In genomic region chrX:10619311-10620015, GRCh38 we compare ENCODE assay signal across 8 cellular contexts. TPM values are rescaled to one million over a fixed set of nuclear protein-coding genes. Genes with fewer than 3 reads are reported as not detected.
A peak's percentile ranks its signal among the peaks of the same experiment; 100 is the strongest.
DNase-seq lines count a peak whose midpoint lies in the region; ATAC-seq and TF ChIP-seq lines count a peak whose summit lies in the region.

No MANE protein-coding gene starts in this region.

- peak overlapping the region; percentile 91 for H3K27ac Mint-ChIP-seq in osteocyte (ENCODE audit: unreplicated experiment)

- H3K9ac ChIP-seq in OCI-LY1 (ENCODE audit: low read length) = no peak overlapping the region

- H2AFZ ChIP-seq in OCI-LY1 (ENCODE audit: low read length) = no peak overlapping the region

- no peaks in the 10 kb centered on the region for H3K79me2 ChIP-seq in OCI-LY1 (ENCODE audit: insufficient read depth, low read length)

- peaks cover 45% of the 10 kb centered on the region for H3K4me1 Mint-ChIP-seq in osteocyte (ENCODE audit: unreplicated experiment)

- no peak for ATAC-seq in GM18907 (IDR thresholded peaks at IDR 0.05; ENCODE audit: unreplicated experiment)
- no peak for ATAC-seq in GM18868 (IDR thresholded peaks at IDR 0.05; ENCODE audit: unreplicated experiment)

- no peaks in the 10 kb centered on the region for H3K27me3 Mint-ChIP-seq in osteocyte (ENCODE audit: unreplicated experiment)

- H3K27ac ChIP-seq in OCI-LY1 (ENCODE audit: low read depth, low read length, poor library complexity, severe bottlenecking) = no peak overlapping the region
- peak overlapping the region; percentile 56 to 72 for H3K27ac ChIP-seq in esophagus (ENCODE audit: low read depth in 2 of 2, low read length in 1 of 2)

- 1 to 24% methylated on average over 12 of the region's 12 CpGs for WGBS in esophagus, 2 donors

- no peaks in the 10 kb centered on the region for H4K20me1 ChIP-seq in OCI-LY1 (ENCODE audit: insufficient read depth, low read length)

- TF ChIP-seq CTCF in GM12864 (IDR thresholded peaks at IDR 0.05; ENCODE audit: low read depth, low read length, missing control alignments) (no peak), OCI-LY1 (IDR thresholded peaks at IDR 0.05; ENCODE audit: low read length) (no peak), osteocyte (IDR thresholded peaks at IDR 0.05) (no peak)

- H3K27me3 ChIP-seq in OCI-LY1 (ENCODE audit: insufficient read depth, low read length) = no peaks in the 10 kb centered on the region
- H3K27me3 ChIP-seq in esophagus (ENCODE audit: control insufficient read depth in 1 of 2, insufficient read depth in 2 of 2, low read length in 2 of 2) = no peaks in the 10 kb centered on the region

- H3K4me3 ChIP-seq in GM12864 (ENCODE audit: low read depth, low read length) (peak overlapping the region; percentile 32), OCI-LY1 (ENCODE audit: low read depth, low read length, poor library complexity, severe bottlenecking) (peak overlapping the region; percentile 45), esophagus (ENCODE audit: low read depth in 1 of 2, low read length in 2 of 2) (peak overlapping the region; percentile 49 to 63)

- no peaks in the 10 kb centered on the region for H3K9me3 Mint-ChIP-seq in osteocyte (ENCODE audit: unreplicated experiment)

- no peaks in the 10 kb centered on the region for H3K9me3 ChIP-seq in OCI-LY1 (ENCODE audit: low read length)
- no peaks in the 10 kb centered on the region for H3K9me3 ChIP-seq in esophagus (ENCODE audit: control insufficient read depth in 2 of 2, insufficient read depth in 1 of 2, low read depth in 1 of 2, low read length in 1 of 2)

- H3F3A ChIP-seq in OCI-LY1 (ENCODE audit: insufficient read depth, low read length) = no peaks in the 10 kb centered on the region

- DNase-seq in GM12864 (ENCODE audit: low read depth) (no peak), osteocyte (ENCODE audit: extremely low spot score, unreplicated experiment) (no peak), RKO (ENCODE audit: low spot score) (no peak), NCI-H1694 (lab: John Stamatoyannopoulos, UW) (no peak)

- H3K36me3 ChIP-seq in OCI-LY1 (ENCODE audit: insufficient read depth, low read length) (no peaks in the 10 kb centered on the region), esophagus (ENCODE audit: control insufficient read depth in 2 of 2, insufficient read depth in 2 of 2, low read length in 1 of 2) (no peaks in the 10 kb centered on the region)

- no peaks in the 10 kb centered on the region for H3K36me3 Mint-ChIP-seq in osteocyte (ENCODE audit: unreplicated experiment)

- H3K4me2 ChIP-seq in OCI-LY1 (ENCODE audit: low read length) = peak overlapping the region; percentile 53

- peak overlapping the region; percentile 80 for H3K4me3 Mint-ChIP-seq in osteocyte (ENCODE audit: unreplicated experiment)

- no peaks in the 10 kb centered on the region for H3K9me2 ChIP-seq in OCI-LY1 (ENCODE audit: low read depth, low read length)

- H3K4me1 ChIP-seq in OCI-LY1 (ENCODE audit: insufficient read depth, low read length, severe bottlenecking) (no peaks in the 10 kb centered on the region), esophagus (ENCODE audit: control insufficient read depth in 2 of 2, insufficient read depth in 2 of 2, low read length in 1 of 2) (peaks cover 0 to 2% of the 10 kb centered on the region in 2 donors)

RNA-seq across cellular contexts. Expression of gene MID1, which starts 0.9 kb away (rescaled TPM):
- polyA plus RNA-seq in esophagus = 1 to 10 TPM; 4.6 to 4.7 TPM
- 10.2 and 12.7 TPM in 2 replicates for total RNA-seq in osteocyte
